In the genomic region with DNA sequence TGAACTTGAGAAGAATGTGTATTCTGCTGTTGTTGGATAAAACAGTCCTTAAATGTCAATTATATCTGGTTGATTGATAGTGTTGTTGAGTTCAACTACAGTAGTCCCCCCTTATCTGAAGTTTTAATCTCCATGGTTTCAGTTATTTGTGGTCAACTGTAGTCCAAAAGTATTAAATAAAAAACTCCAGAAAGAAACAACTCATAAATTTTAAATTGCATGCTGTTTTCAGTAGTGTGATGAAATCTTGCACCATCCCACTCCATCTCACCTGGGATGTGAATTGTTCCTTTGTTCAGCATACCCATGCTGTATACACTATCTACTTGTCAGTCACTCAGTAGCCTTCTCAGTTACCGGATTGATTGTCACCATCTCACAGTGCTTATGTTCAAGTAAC, we compare ENCODE assay signal across 24 cellular contexts. TPM values are rescaled to one million over a fixed set of nuclear protein-coding genes. Genes with fewer than 3 reads are reported as not detected.
DNase-seq lines count a peak whose midpoint lies in the region; ATAC-seq and TF ChIP-seq lines count a peak whose summit lies in the region.
"Had no signal": no experiment of that assay in that cellular context is flagged by ENCODE, and none has a peak within 500 bp of the region (broad histone marks: within the 10 kb centered on the region; RNA-seq: fewer than 3 reads in every experiment).

No MANE protein-coding gene starts in this region.

- no peak for ATAC-seq in natural killer cell treated with Interleukin-12 subunit alpha and Interleukin-12 subunit beta and Interleukin-15 and Interleukin-18, amount 100 ng/mL, for 72 hours
- ATAC-seq in GM19023 (IDR thresholded peaks at IDR 0.05; ENCODE audit: unreplicated experiment): no peak
- ATAC-seq: activated CD8-positive, alpha-beta memory T cell treated with anti-CD3 and anti-CD28 coated beads, Interleukin-2, amount 10 ng/mL, durations not matched to agents 7 days and 5 days had no signal

- H3K27ac Mint-ChIP-seq in activated T-cell treated with anti-CD3 and anti-CD28 coated beads, Interleukin-2, amount 50 U/mL, for 24 hours: peak overlapping the region; percentile 79
- peak overlapping the region; percentile 83 for H3K27ac Mint-ChIP-seq in activated naive CD8-positive, alpha-beta T cell treated with anti-CD3 and anti-CD28 coated beads for 36 hours
- H3K27ac Mint-ChIP-seq in natural killer cell treated with Interleukin-12 subunit alpha and Interleukin-12 subunit beta and Interleukin-15 and Interleukin-18, amount 100 ng/mL, for 72 hours: peak overlapping the region; percentile 100
- H3K27ac Mint-ChIP-seq: activated CD8-positive, alpha-beta memory T cell treated with anti-CD3 and anti-CD28 coated beads, Interleukin-2, amount 10 ng/mL, durations not matched to agents 7 days and 5 days had no signal

- no peaks in the 10 kb centered on the region for H3K9me3 Mint-ChIP-seq in activated T-cell treated with anti-CD3 and anti-CD28 coated beads, Interleukin-2, amount 50 U/mL, for 24 hours
- peaks cover 2% of the 10 kb centered on the region for H3K9me3 Mint-ChIP-seq in activated naive CD8-positive, alpha-beta T cell treated with anti-CD3 and anti-CD28 coated beads for 36 hours
- H3K9me3 Mint-ChIP-seq in natural killer cell treated with Interleukin-12 subunit alpha and Interleukin-12 subunit beta and Interleukin-15 and Interleukin-18, amount 100 ng/mL, for 72 hours: peaks cover 12% of the 10 kb centered on the region

- no peaks in the 10 kb centered on the region for H3K36me3 ChIP-seq in right atrium auricular region

- no peaks in the 10 kb centered on the region for H3K9me3 ChIP-seq in right atrium auricular region
- H3K9me3 ChIP-seq: testis had no signal

- no peaks in the 10 kb centered on the region for H3K27me3 Mint-ChIP-seq in activated T-cell treated with anti-CD3 and anti-CD28 coated beads, Interleukin-2, amount 50 U/mL, for 24 hours
- H3K27me3 Mint-ChIP-seq in activated naive CD8-positive, alpha-beta T cell treated with anti-CD3 and anti-CD28 coated beads for 36 hours: no peaks in the 10 kb centered on the region
- no peaks in the 10 kb centered on the region for H3K27me3 Mint-ChIP-seq in natural killer cell treated with Interleukin-12 subunit alpha and Interleukin-12 subunit beta and Interleukin-15 and Interleukin-18, amount 100 ng/mL, for 72 hours
- H3K27me3 Mint-ChIP-seq: activated CD8-positive, alpha-beta memory T cell treated with anti-CD3 and anti-CD28 coated beads, Interleukin-2, amount 10 ng/mL, durations not matched to agents 7 days and 5 days had no signal

- no peaks in the 10 kb centered on the region for H3K27me3 ChIP-seq in right atrium auricular region
- H3K27me3 ChIP-seq: testis had no signal

- H3K27ac ChIP-seq in right atrium auricular region: no peak overlapping the region
- H3K27ac ChIP-seq: testis had no signal

- H3K4me1 ChIP-seq in right atrium auricular region: no peaks in the 10 kb centered on the region
- H3K4me1 ChIP-seq: testis had no signal

- no peak overlapping the region for H3K4me3 ChIP-seq in right atrium auricular region
- H3K4me3 ChIP-seq: testis had no signal

- peak overlapping the region; percentile 21 for H3K4me3 Mint-ChIP-seq in activated T-cell treated with anti-CD3 and anti-CD28 coated beads, Interleukin-2, amount 50 U/mL, for 24 hours
- no peak overlapping the region for H3K4me3 Mint-ChIP-seq in activated naive CD8-positive, alpha-beta T cell treated with anti-CD3 and anti-CD28 coated beads for 36 hours
- H3K4me3 Mint-ChIP-seq in natural killer cell treated with Interleukin-12 subunit alpha and Interleukin-12 subunit beta and Interleukin-15 and Interleukin-18, amount 100 ng/mL, for 72 hours: peak overlapping the region; percentile 69
- H3K4me3 Mint-ChIP-seq: activated CD8-positive, alpha-beta memory T cell treated with anti-CD3 and anti-CD28 coated beads, Interleukin-2, amount 10 ng/mL, durations not matched to agents 7 days and 5 days had no signal

- peaks cover 58% of the 10 kb centered on the region for H3K4me1 Mint-ChIP-seq in activated T-cell treated with anti-CD3 and anti-CD28 coated beads, Interleukin-2, amount 50 U/mL, for 24 hours (ENCODE audit: low read depth)
- H3K4me1 Mint-ChIP-seq in activated naive CD8-positive, alpha-beta T cell treated with anti-CD3 and anti-CD28 coated beads for 36 hours: peaks cover 45% of the 10 kb centered on the region
- H3K4me1 Mint-ChIP-seq in natural killer cell treated with Interleukin-12 subunit alpha and Interleukin-12 subunit beta and Interleukin-15 and Interleukin-18, amount 100 ng/mL, for 72 hours (ENCODE audit: low read depth in 2 of 2): peaks cover 72 to 85% of the 10 kb centered on the region in 2 donors

- DNase-seq in activated T-cell treated with anti-CD3 and anti-CD28 coated beads, Interleukin-2, amount 50 U/mL, for 24 hours: no peak
- DNase-seq in activated T-cell treated with anti-CD3 and anti-CD28 coated beads, Interleukin-2, amount 50 U/mL, for 48 hours: no peak
- peak; percentile 48 for DNase-seq in LoVo (ENCODE audit: low spot score)
- no peak for DNase-seq in activated naive CD8-positive, alpha-beta T cell treated with anti-CD3 and anti-CD28 coated beads for 36 hours
- no peak for DNase-seq in natural killer cell treated with Interleukin-12 subunit alpha and Interleukin-12 subunit beta and Interleukin-15 and Interleukin-18, amount 100 ng/mL, for 72 hours (ENCODE audit: low spot score)
- no peak for DNase-seq in right atrium auricular region (ENCODE audit: low spot score)
- no peak for DNase-seq in stimulated activated CD4-positive, alpha-beta T cell treated with anti-CD3 and anti-CD28 coated beads, Interleukin-15, amount 100 ng/mL, for 24 hours
- DNase-seq: activated CD4-positive, CD25-positive, alpha-beta regulatory T cell treated with anti-CD3 and anti-CD28 coated beads, Interleukin-2, amount 50 U/mL, for 72 hours; activated CD8-positive, alpha-beta memory T cell treated with anti-CD3 and anti-CD28 coated beads, Interleukin-2, amount 10 ng/mL, durations not matched to agents 7 days and 5 days; activated effector memory CD4-positive, alpha-beta T cell treated with Interleukin-2 at 50 U/mL for 16 hours; amniotic stem cell; C1 segment of cervical spinal cord; caudate nucleus; DMS 273 treated with DMSO at 0.1 percent for 48 hours; KBM-7; kidney; NCI-H2029; stimulated activated CD4-positive, alpha-beta T cell treated with anti-CD3 and anti-CD28 coated beads, Interleukin-12 subunit alpha, Interleukin-12 subunit beta, amount 100 ng/mL, for 4 hours; testis had no signal

- TF ChIP-seq CTCF in right atrium auricular region (IDR thresholded peaks at IDR 0.05): no peak

- H3K36me3 Mint-ChIP-seq in activated T-cell treated with anti-CD3 and anti-CD28 coated beads, Interleukin-2, amount 50 U/mL, for 24 hours (ENCODE audit: low read depth): peaks cover 42% of the 10 kb centered on the region
- peaks cover 34% of the 10 kb centered on the region for H3K36me3 Mint-ChIP-seq in activated naive CD8-positive, alpha-beta T cell treated with anti-CD3 and anti-CD28 coated beads for 36 hours
- H3K36me3 Mint-ChIP-seq in natural killer cell treated with Interleukin-12 subunit alpha and Interleukin-12 subunit beta and Interleukin-15 and Interleukin-18, amount 100 ng/mL, for 72 hours: peaks cover 68% of the 10 kb centered on the region

RNA-seq across cellular contexts. Expression of a gene that starts 57.3 kb away (rescaled TPM):
- 1 to 10 TPM; 5.3 to 7.1 TPM for total RNA-seq in activated naive CD8-positive, alpha-beta T cell treated with anti-CD3 and anti-CD28 coated beads for 36 hours
- total RNA-seq in natural killer cell treated with Interleukin-12 subunit alpha and Interleukin-12 subunit beta and Interleukin-15 and Interleukin-18, amount 100 ng/mL, for 72 hours: 100 to 1,000 TPM; 108 to 136 TPM
- total RNA-seq in right atrium auricular region: 1 to 10 TPM; 2.5 to 7.2 TPM
- total RNA-seq: A673, lung microvascular endothelial cell, myocyte, RPMI7951 had no signal

Comparison
In these comparisons a context has a peak if more than half of its experiments do, and no peak if none do; other contexts are left out.
1. RNA of a gene that starts 57.3 kb away (total RNA-seq): 108 to 136 TPM in natural killer cell treated with Interleukin-12 subunit alpha and Interleukin-12 subunit beta and Interleukin-15 and Interleukin-18, amount 100 ng/mL, for 72 hours; 2.5 to 7.2 TPM in right atrium auricular region and 5.3 to 7.1 TPM in activated naive CD8-positive, alpha-beta T cell treated with anti-CD3 and anti-CD28 coated beads for 36 hours; every median in the first group is over 10 times any median in the second.
2. Peak in every context shown above with its lines, with median percentiles within 50 percentile points of each other: H3K27ac Mint-ChIP-seq.